22 cellular contexts compared by ENCODE assay signal in genomic region chr4:38832206-38832605, GRCh38. TPM values are rescaled to one million over a fixed set of nuclear protein-coding genes. Genes with fewer than 3 reads are reported as not detected.
"Had no signal": no experiment of that assay in that cellular context is flagged by ENCODE, and none has a peak within 500 bp of the region (broad histone marks: within the 10 kb centered on the region; RNA-seq: fewer than 3 reads in every experiment).

No MANE protein-coding gene starts in this region.

- FAIRE-seq: kidney had no signal

- H3K27me3 ChIP-seq: dorsolateral prefrontal cortex, hepatocyte, neutrophil, right lobe of liver, tibial artery had no signal

- H3K27ac Mint-ChIP-seq: naive thymus-derived CD4-positive, alpha-beta T cell; stimulated activated effector memory CD8-positive, alpha-beta T cell treated with anti-CD3 and anti-CD28 coated beads, Interleukin-12 subunit alpha, Interleukin-12 subunit beta, amount 100 ng/mL, for 72 hours; stimulated activated naive CD8-positive, alpha-beta T cell treated with anti-CD3 and anti-CD28 coated beads, Interleukin-15, Interleukin-2, amounts not matched to agents 100 ng/mL and 50 ng/mL, for 24 hours had no signal

- H3K4me3 ChIP-seq: coronary artery, dorsolateral prefrontal cortex, hepatocyte, lung, psoas muscle, right lobe of liver, tibial artery had no signal

- DNase-seq: dorsolateral prefrontal cortex; effector CD8-positive, alpha-beta T cell; foreskin melanocyte; head of caudate nucleus; kidney; left cardiac atrium; left ventricle myocardium superior; naive thymus-derived CD4-positive, alpha-beta T cell; psoas muscle; retina; right lobe of liver; stimulated activated CD4-positive, alpha-beta T cell treated with anti-CD3 and anti-CD28 coated beads, Interleukin-4, amount 100 ng/mL, for 1 hour; stimulated activated CD8-positive, alpha-beta memory T cell treated with anti-CD3 and anti-CD28 coated beads, Interleukin-4, amount 100 ng/mL, for 48 hours; tibial artery had no signal

- H3K36me3 Mint-ChIP-seq: stimulated activated effector memory CD8-positive, alpha-beta T cell treated with anti-CD3 and anti-CD28 coated beads, Interleukin-12 subunit alpha, Interleukin-12 subunit beta, amount 100 ng/mL, for 72 hours had no signal

- H3K27ac ChIP-seq: coronary artery, dorsolateral prefrontal cortex, hepatocyte, neutrophil, psoas muscle, right lobe of liver, tibial artery had no signal

- H3K79me2 ChIP-seq: hepatocyte had no signal

- H3K4me2 ChIP-seq: hepatocyte had no signal

- H3K4me1 ChIP-seq: psoas muscle, tibial artery had no signal

- H3K27me3 Mint-ChIP-seq: naive thymus-derived CD4-positive, alpha-beta T cell; stimulated activated naive CD8-positive, alpha-beta T cell treated with anti-CD3 and anti-CD28 coated beads, Interleukin-15, Interleukin-2, amounts not matched to agents 100 ng/mL and 50 ng/mL, for 24 hours had no signal

- ATAC-seq: left ventricle myocardium superior; naive thymus-derived CD4-positive, alpha-beta T cell; stimulated activated effector memory CD8-positive, alpha-beta T cell treated with anti-CD3 and anti-CD28 coated beads, Interleukin-12 subunit alpha, Interleukin-12 subunit beta, amount 100 ng/mL, for 72 hours had no signal

- H3K4me1 Mint-ChIP-seq: stimulated activated effector memory CD8-positive, alpha-beta T cell treated with anti-CD3 and anti-CD28 coated beads, Interleukin-12 subunit alpha, Interleukin-12 subunit beta, amount 100 ng/mL, for 72 hours had no signal

- H2AFZ ChIP-seq: hepatocyte had no signal

- H3K4me3 Mint-ChIP-seq: naive thymus-derived CD4-positive, alpha-beta T cell; stimulated activated effector memory CD8-positive, alpha-beta T cell treated with anti-CD3 and anti-CD28 coated beads, Interleukin-12 subunit alpha, Interleukin-12 subunit beta, amount 100 ng/mL, for 72 hours; stimulated activated naive CD8-positive, alpha-beta T cell treated with anti-CD3 and anti-CD28 coated beads, Interleukin-15, Interleukin-2, amounts not matched to agents 100 ng/mL and 50 ng/mL, for 24 hours had no signal

RNA-seq across cellular contexts. Expression of gene TLR6, which starts 24.4 kb away (rescaled TPM):
- polyA plus RNA-seq: naive thymus-derived CD4-positive, alpha-beta T cell; neural cell had no signal

RNA-seq across cellular contexts. Expression of gene TLR1, which starts 27.6 kb away (rescaled TPM):
- polyA plus RNA-seq: neural cell had no signal

RNA-seq across cellular contexts. Expression of gene FAM114A1, which starts 35.4 kb away (rescaled TPM):
- polyA plus RNA-seq: naive thymus-derived CD4-positive, alpha-beta T cell; neural cell had no signal

RNA-seq across cellular contexts. Expression of gene TLR10, which starts 49.4 kb away (rescaled TPM):
- total RNA-seq: hepatocyte, left ventricle myocardium superior, osteoblast had no signal
- polyA plus RNA-seq: hepatocyte had no signal
